In the genomic region with DNA sequence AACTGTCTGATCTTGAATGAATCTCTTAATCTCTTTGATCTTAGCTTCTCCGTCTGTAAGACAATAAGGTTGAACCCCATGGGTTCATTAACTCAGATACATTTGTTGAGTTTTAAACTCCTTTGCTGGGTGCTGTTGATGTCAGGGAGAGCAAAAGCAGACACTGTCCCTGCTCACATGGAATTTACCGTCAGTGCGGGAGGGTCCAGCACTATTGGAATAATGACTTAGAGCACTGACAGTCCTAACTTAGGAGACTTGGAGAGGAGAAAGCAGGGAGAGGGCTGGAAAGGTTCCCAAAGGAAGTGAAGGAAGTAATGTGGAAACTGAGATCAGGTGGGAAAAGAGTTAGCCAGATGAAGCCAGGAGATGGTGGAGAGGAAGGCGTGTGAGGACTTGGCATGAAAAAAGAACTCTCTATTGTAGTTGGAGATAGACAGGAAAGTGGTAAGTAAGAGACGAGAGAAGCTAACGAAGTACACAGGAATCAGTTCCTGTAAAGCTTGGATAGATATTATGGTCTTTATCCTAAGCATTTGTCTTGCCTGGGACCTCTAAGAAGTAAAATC, we compare ENCODE assay signal across 1 cellular context.
TF ChIP-seq lines count a peak whose summit lies in the region.

No MANE protein-coding gene starts in this region.

TF ChIP-seq in IMR-90, 13 proteins besides CTCF, POLR2A, EP300 and RAD21 (continued from another document):
- TF ChIP-seq FOS (IDR thresholded peaks at IDR 0.05; ENCODE audit: low read depth, low read length) (no peak), MAFK (IDR thresholded peaks at IDR 0.05; ENCODE audit: low read depth, low read length) (no peak), RCOR1 (IDR thresholded peaks at IDR 0.05; ENCODE audit: insufficient replicate concordance, low read length) (no peak), NFE2L2 (IDR thresholded peaks at IDR 0.05; ENCODE audit: low read depth, low read length) (no peak), MXI1 (IDR thresholded peaks at IDR 0.05; ENCODE audit: borderline replicate concordance, low read depth, low read length) (no peak), SMC3 (IDR thresholded peaks at IDR 0.05; ENCODE audit: low read depth, low read length) (no peak), ELK1 (IDR thresholded peaks at IDR 0.05; ENCODE audit: borderline replicate concordance, low read depth, low read length) (no peak), BHLHE40 (IDR thresholded peaks at IDR 0.05; ENCODE audit: low read depth, low read length) (no peak), USF2 (IDR thresholded peaks at IDR 0.05; ENCODE audit: low read depth, low read length) (no peak)
